Comparison of ENCODE assay signal across 8 cellular contexts in the genomic region with DNA sequence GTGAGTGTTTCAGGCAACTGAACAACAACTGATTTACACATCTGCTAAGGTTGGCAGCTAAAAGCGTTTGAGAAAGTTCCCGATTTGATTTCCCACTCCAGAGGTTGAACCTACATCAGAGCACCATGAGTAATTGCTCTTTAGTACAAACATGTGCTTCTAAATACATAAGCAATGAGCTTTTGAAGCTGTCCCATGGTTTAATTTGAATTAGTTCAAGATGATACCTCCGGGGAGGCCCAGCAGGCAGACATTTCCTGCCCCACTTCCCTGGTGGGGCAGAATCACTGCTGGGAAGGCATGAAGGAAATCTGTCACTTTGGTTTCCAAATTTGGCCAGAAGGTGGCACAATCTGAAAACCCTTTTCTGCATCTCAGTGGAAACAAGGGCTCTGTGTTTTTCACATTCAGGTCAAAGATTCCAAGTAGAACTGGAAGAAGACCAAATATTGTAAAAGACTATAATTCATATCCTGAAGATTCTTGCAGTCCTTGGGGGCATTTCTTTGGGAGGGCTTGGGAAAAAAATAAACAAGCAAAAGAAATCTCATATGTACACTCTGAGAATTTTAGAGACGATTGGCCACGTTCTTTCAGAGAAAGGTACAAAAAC.
DNase-seq lines count a peak whose midpoint lies in the region; TF ChIP-seq lines count a peak whose summit lies in the region.

No MANE protein-coding gene starts in this region.

- no peaks in the 10 kb centered on the region for H3K9me3 ChIP-seq in MG63
- no peaks in the 10 kb centered on the region for H3K9me3 ChIP-seq in SU-DHL-6 (ENCODE audit: insufficient read depth, low read length)
- H3K9me3 ChIP-seq in vagina = no peaks in the 10 kb centered on the region

- peak; percentile 54 for TF ChIP-seq CTCF in SU-DHL-6 (IDR thresholded peaks at IDR 0.05; ENCODE audit: insufficient read depth, low read length, poor library complexity, severe bottlenecking)
- peak; percentile 81 for TF ChIP-seq CTCF in epithelial cell of esophagus (IDR thresholded peaks at IDR 0.05; ENCODE audit: insufficient read depth, low read depth, low read length, missing control alignments)
- peak; percentile 71 for TF ChIP-seq CTCF in mesothelial cell of epicardium (IDR thresholded peaks at IDR 0.05; ENCODE audit: unreplicated experiment)
- peak; percentile 43 to 82 (median 62) for TF ChIP-seq CTCF in vagina (IDR thresholded peaks at IDR 0.05)

- no peaks in the 10 kb centered on the region for H3K79me2 ChIP-seq in SU-DHL-6 (ENCODE audit: insufficient read depth, low read length)

- H3K9me3 Mint-ChIP-seq in mesothelial cell of epicardium = peaks cover 7% of the 10 kb centered on the region

- no peak overlapping the region for H3K4me3 ChIP-seq in MG63
- no peak overlapping the region for H3K4me3 ChIP-seq in SU-DHL-6 (ENCODE audit: insufficient read depth, low read length, poor library complexity, severe bottlenecking)
- H3K4me3 ChIP-seq in epithelial cell of esophagus (ENCODE audit: low read length) = no peak overlapping the region
- no peak overlapping the region for H3K4me3 ChIP-seq in vagina

- H3K27ac Mint-ChIP-seq in mesothelial cell of epicardium = no peak overlapping the region

- H3K4me1 ChIP-seq in vagina = peaks cover 48% of the 10 kb centered on the region

- intact Hi-C loops in vagina (cut with DNase I) = loop anchor here (2.0 to 5.0 kb wide), 2 partner anchors 195 to 457 kb away; no protein-coding TSS in a partner anchor

- H4K20me1 ChIP-seq in SU-DHL-6 (ENCODE audit: low read depth, low read length) = no peaks in the 10 kb centered on the region

- no peaks in the 10 kb centered on the region for H3K36me3 ChIP-seq in MG63
- no peaks in the 10 kb centered on the region for H3K36me3 ChIP-seq in SU-DHL-6 (ENCODE audit: low read length)
- H3K36me3 ChIP-seq in vagina = no peaks in the 10 kb centered on the region

- no peak overlapping the region for H3K4me3 Mint-ChIP-seq in mesothelial cell of epicardium

- H3K27me3 Mint-ChIP-seq in mesothelial cell of epicardium (ENCODE audit: low read depth) = peaks cover 11% of the 10 kb centered on the region

- no peak overlapping the region for H2AFZ ChIP-seq in SU-DHL-6 (ENCODE audit: low read depth, low read length, severe bottlenecking)

- H3K9ac ChIP-seq in SU-DHL-6 (ENCODE audit: low read length) = no peak overlapping the region

- H3K4me2 ChIP-seq in SU-DHL-6 (ENCODE audit: low read depth, low read length, poor library complexity, severe bottlenecking) = no peak overlapping the region

- H3K9me2 ChIP-seq in SU-DHL-6 (replicated peaks; ENCODE audit: insufficient read depth, low read length) = no peaks in the 10 kb centered on the region

- H3F3A ChIP-seq in SU-DHL-6 (ENCODE audit: insufficient read depth) = no peaks in the 10 kb centered on the region

- no peaks in the 10 kb centered on the region for H3K36me3 Mint-ChIP-seq in mesothelial cell of epicardium

- H3K27ac ChIP-seq in SU-DHL-6 (ENCODE audit: low read depth, low read length) (no peak overlapping the region), vagina (peak overlapping the region; percentile 68)

- DNase-seq in A172 (ENCODE audit: low spot score) (peak; percentile 55), GDM1 (lab: John Stamatoyannopoulos, UW) (peak; percentile 14), MG63 (peak; percentile 45), epithelial cell of esophagus (ENCODE audit: low read depth) (peak; percentile 58), mesothelial cell of epicardium (ENCODE audit: low spot score in 2 of 2, unreplicated experiment in 2 of 2) (peak in 1 of 2 experiments; percentile 48), vagina (ENCODE audit: extremely low spot score in 2 of 2) (peak in 1 of 2 donors; percentile 87)
- DNase-seq in activated CD8-positive, alpha-beta memory T cell treated with anti-CD3 and anti-CD28 coated beads for 24 hours = no peak

- peaks cover 13% of the 10 kb centered on the region for H3K4me1 Mint-ChIP-seq in mesothelial cell of epicardium

- no peak for TF ChIP-seq POLR2A in vagina (IDR thresholded peaks at IDR 0.05)

- no peaks in the 10 kb centered on the region for H3K27me3 ChIP-seq in MG63
- no peaks in the 10 kb centered on the region for H3K27me3 ChIP-seq in SU-DHL-6 (ENCODE audit: low read length)
- H3K27me3 ChIP-seq in vagina = no peaks in the 10 kb centered on the region
